8 cellular contexts compared by ENCODE assay signal in the genomic region with DNA sequence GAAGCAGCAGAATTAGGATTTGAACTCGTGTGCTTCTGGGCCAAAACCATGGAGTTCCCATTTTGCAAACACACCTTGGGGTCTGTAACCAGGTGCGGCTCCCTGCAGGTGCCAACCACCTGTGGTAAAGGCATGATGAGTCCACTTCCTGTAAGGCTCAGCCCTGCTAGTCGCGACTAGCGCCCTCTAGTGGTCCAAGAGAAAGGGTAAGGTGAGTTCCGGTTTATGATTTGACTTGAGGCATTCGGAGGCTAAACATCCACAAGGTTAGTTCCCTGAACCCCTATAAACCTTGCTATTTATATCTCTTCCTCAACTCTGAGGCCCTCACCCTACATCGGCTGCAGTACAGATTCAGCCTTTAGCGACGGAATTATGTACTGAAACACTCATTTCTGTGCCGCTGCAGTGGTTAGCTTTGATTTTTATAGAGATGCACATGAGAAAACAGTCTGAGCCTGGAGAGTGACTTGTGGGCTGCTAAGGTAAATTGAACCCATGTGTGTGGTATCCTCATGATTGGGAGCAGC.
A peak's percentile ranks its signal among the peaks of the same experiment; 100 is the strongest.
DNase-seq lines count a peak whose midpoint lies in the region; ATAC-seq and TF ChIP-seq lines count a peak whose summit lies in the region.

No MANE protein-coding gene starts in this region.

- H3K27ac ChIP-seq in DND-41 (ENCODE audit: low read length) (peak overlapping the region; percentile 18; the same call in 1 of the 2 replicates), HL-60 (replicated peaks) (no peak overlapping the region)

- TF ChIP-seq CTCF in DND-41 (IDR thresholded peaks at IDR 0.05; ENCODE audit: borderline replicate concordance, extremely low read depth, low read length, poor library complexity, severe bottlenecking) (peak; percentile 92), HL-60 (IDR thresholded peaks at IDR 0.05; ENCODE audit: insufficient read depth, low read length) (peak; percentile 72)

- no peak overlapping the region for H3K9ac ChIP-seq in DND-41 (ENCODE audit: low read depth, low read length)

- H4K20me1 ChIP-seq in DND-41 (ENCODE audit: insufficient read depth, low read length): peaks cover 30% of the 10 kb centered on the region

- peaks cover 75% of the 10 kb centered on the region for H3K79me2 ChIP-seq in DND-41 (ENCODE audit: insufficient read depth, low read length)

- H3K4me3 ChIP-seq in DND-41 (ENCODE audit: low read depth in 1 of 2, low read length in 2 of 2) (no peak overlapping the region), HL-60 (replicated peaks; ENCODE audit: insufficient read depth, low read length) (no peak overlapping the region)

- DNase-seq in DND-41 (peak; percentile 74), HL-60 (ENCODE audit: low read depth in 1 of 2, low spot score in 1 of 2) (peak; percentile 30 to 70), SHP77 (lab: John Stamatoyannopoulos, UW) (peak; percentile 61 to 79), iPS DF 19.7 (ENCODE audit: low read depth, low spot score) (peak; percentile 64), posterior vena cava (ENCODE audit: low spot score) (no peak)
- DNase-seq in activated naive CD4-positive, alpha-beta T cell treated with anti-CD3 and anti-CD28 coated beads, Interleukin-2, amount 50 U/mL, for 16 hours: peak; percentile 37
- peak; percentile 49 for DNase-seq in stimulated activated CD4-positive, alpha-beta T cell treated with anti-CD3 and anti-CD28 coated beads, Interleukin-4, amount 100 ng/mL, for 1 hour

- H3K9me3 ChIP-seq in DND-41 (ENCODE audit: insufficient read depth, low read length, severe bottlenecking): no peaks in the 10 kb centered on the region

- no peak overlapping the region for H2AFZ ChIP-seq in DND-41 (ENCODE audit: low read depth, low read length)

- intact Hi-C loops in posterior vena cava (cut with DNase I): no loop called here

- no peaks in the 10 kb centered on the region for H3K36me3 ChIP-seq in DND-41 (ENCODE audit: insufficient read depth, low read length)

- peak; percentile 86 for ATAC-seq in DND-41 (ENCODE audit: insufficient read depth, low read depth)
- ATAC-seq in GM21390 (IDR thresholded peaks at IDR 0.05; ENCODE audit: unreplicated experiment): peak; percentile 95

- H3K4me2 ChIP-seq in DND-41 (ENCODE audit: insufficient read depth, low read length): no peak overlapping the region

- H3K27me3 ChIP-seq in DND-41 (ENCODE audit: insufficient read depth, low read length, poor library complexity) (no peaks in the 10 kb centered on the region), HL-60 (ENCODE audit: insufficient read depth, poor library complexity, severe bottlenecking) (no peaks in the 10 kb centered on the region)

- H3K4me1 ChIP-seq in DND-41 (ENCODE audit: insufficient read depth, low read length): peaks cover 11% of the 10 kb centered on the region
